ENCODE assay signal across 1 cellular context in genomic region chr1:95122151-95122697, GRCh38.
A peak's percentile ranks its signal among the peaks of the same experiment; 100 is the strongest.
TF ChIP-seq lines count a peak whose summit lies in the region.

No MANE protein-coding gene starts in this region.

TF ChIP-seq in HepG2, 621 proteins besides CTCF, POLR2A, EP300 and RAD21 (continued from another document and continues in another):
- TF ChIP-seq ZNF446 (CRISPR knock-in tag; IDR thresholded peaks at IDR 0.05), result no peak
- no peak for TF ChIP-seq ZFYVE20 (CRISPR knock-in tag; IDR thresholded peaks at IDR 0.05; ENCODE audit: borderline replicate concordance, low read depth)
- TF ChIP-seq ZNF7 (CRISPR knock-in tag; IDR thresholded peaks at IDR 0.05), result no peak
- no peak for TF ChIP-seq DZIP1 (CRISPR knock-in tag; IDR thresholded peaks at IDR 0.05)
- TF ChIP-seq ZNF652 (CRISPR knock-in tag; IDR thresholded peaks at IDR 0.05; ENCODE audit: borderline replicate concordance, low read depth), result peak; percentile 63; the same call in 1 of the 2 replicates
- TF ChIP-seq ZNF496 (CRISPR knock-in tag; IDR thresholded peaks at IDR 0.05; ENCODE audit: insufficient replicate concordance), result no peak
- peak; percentile 56; the same call in 1 of the 2 replicates for TF ChIP-seq BRF2 (CRISPR knock-in tag; IDR thresholded peaks at IDR 0.05)
- peak; percentile 79; the same call in 1 of the 2 replicates for TF ChIP-seq ZNF430 (CRISPR knock-in tag; IDR thresholded peaks at IDR 0.05)
- TF ChIP-seq GZF1 (CRISPR knock-in tag; IDR thresholded peaks at IDR 0.05), result peak; percentile 53; the same call in 1 of the 2 replicates
- TF ChIP-seq IKZF5 (CRISPR knock-in tag; IDR thresholded peaks at IDR 0.05), result peak; percentile 98
- no peak for TF ChIP-seq ATM (IDR thresholded peaks at IDR 0.05; ENCODE audit: borderline replicate concordance)
- no peak for TF ChIP-seq PCBP1 (IDR thresholded peaks at IDR 0.05; ENCODE audit: borderline replicate concordance, low read depth, low read length)
- no peak for TF ChIP-seq ZNF557 (CRISPR knock-in tag; IDR thresholded peaks at IDR 0.05)
- TF ChIP-seq AGO1 (IDR thresholded peaks at IDR 0.05; ENCODE audit: low read depth, low read length, poor library complexity, severe bottlenecking), result no peak
- TF ChIP-seq ZNF607 (CRISPR knock-in tag; IDR thresholded peaks at IDR 0.05; ENCODE audit: borderline replicate concordance), result peak; percentile 64; the same call in 1 of the 2 replicates
- TF ChIP-seq MYC (CRISPR knock-in tag; IDR thresholded peaks at IDR 0.05; ENCODE audit: borderline replicate concordance), result peak; percentile 75
- TF ChIP-seq, protein P1, sequence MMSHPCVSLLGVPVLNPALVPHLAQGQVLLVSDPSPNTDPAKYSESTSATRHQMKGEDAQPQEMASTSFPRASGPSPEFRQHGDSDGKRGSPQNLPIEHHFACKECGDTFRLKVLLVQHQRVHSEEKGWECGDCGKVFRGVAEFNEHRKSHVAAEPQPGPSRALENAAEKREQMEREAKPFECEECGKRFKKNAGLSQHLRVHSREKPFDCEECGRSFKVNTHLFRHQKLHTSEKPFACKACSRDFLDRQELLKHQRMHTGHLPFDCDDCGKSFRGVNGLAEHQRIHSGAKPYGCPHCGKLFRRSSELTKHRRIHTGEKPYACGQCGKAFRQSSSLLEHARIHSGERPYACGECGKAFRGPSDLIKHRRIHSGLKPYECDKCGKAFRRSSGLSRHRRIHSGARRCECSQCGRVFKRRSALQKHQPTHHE (CRISPR knock-in tag; IDR thresholded peaks at IDR 0.05; ENCODE audit: borderline replicate concordance), result peak; percentile 70; the same call in 1 of the 2 replicates
- no peak for TF ChIP-seq ZNF282 (IDR thresholded peaks at IDR 0.05; ENCODE audit: partially characterized antibody)
- TF ChIP-seq ZSCAN30 (CRISPR knock-in tag; IDR thresholded peaks at IDR 0.05), result no peak
- TF ChIP-seq ZKSCAN8 (CRISPR knock-in tag; IDR thresholded peaks at IDR 0.05; ENCODE audit: borderline replicate concordance), result peak; percentile 71; the same call in 1 of the 2 replicates
- TF ChIP-seq SNAPC2 (CRISPR knock-in tag; IDR thresholded peaks at IDR 0.05), result no peak
- TF ChIP-seq ZBTB21 (CRISPR knock-in tag; IDR thresholded peaks at IDR 0.05), result peak; percentile 39; the same call in 1 of the 2 replicates
- no peak for TF ChIP-seq HNRNPLL (IDR thresholded peaks at IDR 0.05; ENCODE audit: low read depth, low read length, poor library complexity, severe bottlenecking)
- TF ChIP-seq SNAI1 (CRISPR knock-in tag; IDR thresholded peaks at IDR 0.05; ENCODE audit: borderline replicate concordance), result 0 out of 2 replicates have a peak, but pooled peaks have one; percentile 41
- no peak for TF ChIP-seq CHD2 (IDR thresholded peaks at IDR 0.05; ENCODE audit: low read depth, low read length)
- no peak for TF ChIP-seq CERS6 (CRISPR knock-in tag; IDR thresholded peaks at IDR 0.05)
- TF ChIP-seq, protein P2, sequence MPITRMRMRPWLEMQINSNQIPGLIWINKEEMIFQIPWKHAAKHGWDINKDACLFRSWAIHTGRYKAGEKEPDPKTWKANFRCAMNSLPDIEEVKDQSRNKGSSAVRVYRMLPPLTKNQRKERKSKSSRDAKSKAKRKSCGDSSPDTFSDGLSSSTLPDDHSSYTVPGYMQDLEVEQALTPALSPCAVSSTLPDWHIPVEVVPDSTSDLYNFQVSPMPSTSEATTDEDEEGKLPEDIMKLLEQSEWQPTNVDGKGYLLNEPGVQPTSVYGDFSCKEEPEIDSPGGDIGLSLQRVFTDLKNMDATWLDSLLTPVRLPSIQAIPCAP (CRISPR knock-in tag; IDR thresholded peaks at IDR 0.05; ENCODE audit: low read depth), result no peak
- no peak for TF ChIP-seq ZNF20 (CRISPR knock-in tag; IDR thresholded peaks at IDR 0.05)
- TF ChIP-seq ZNF513 (CRISPR knock-in tag; conservative IDR thresholded peaks at IDR 0.05), result no peak
- TF ChIP-seq FOSL1 (CRISPR knock-in tag; IDR thresholded peaks at IDR 0.05; ENCODE audit: borderline replicate concordance), result no peak; the same call in 1 of the 2 replicates
- 0 out of 2 replicates have a peak, but pooled peaks have one; percentile 43 for TF ChIP-seq TOE1 (CRISPR knock-in tag; IDR thresholded peaks at IDR 0.05)
- no peak for TF ChIP-seq ZNF737 (CRISPR knock-in tag; IDR thresholded peaks at IDR 0.05; ENCODE audit: borderline replicate concordance)
- peak; percentile 16; the same call in 1 of the 2 replicates for TF ChIP-seq LCORL (IDR thresholded peaks at IDR 0.05)
- peak; percentile 89 for TF ChIP-seq LCORL (CRISPR knock-in tag; IDR thresholded peaks at IDR 0.05)
- no peak for TF ChIP-seq NR1H2 (CRISPR knock-in tag; IDR thresholded peaks at IDR 0.05; ENCODE audit: borderline replicate concordance, low read depth)
- TF ChIP-seq, protein P3, sequence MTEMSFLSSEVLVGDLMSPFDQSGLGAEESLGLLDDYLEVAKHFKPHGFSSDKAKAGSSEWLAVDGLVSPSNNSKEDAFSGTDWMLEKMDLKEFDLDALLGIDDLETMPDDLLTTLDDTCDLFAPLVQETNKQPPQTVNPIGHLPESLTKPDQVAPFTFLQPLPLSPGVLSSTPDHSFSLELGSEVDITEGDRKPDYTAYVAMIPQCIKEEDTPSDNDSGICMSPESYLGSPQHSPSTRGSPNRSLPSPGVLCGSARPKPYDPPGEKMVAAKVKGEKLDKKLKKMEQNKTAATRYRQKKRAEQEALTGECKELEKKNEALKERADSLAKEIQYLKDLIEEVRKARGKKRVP (CRISPR knock-in tag; IDR thresholded peaks at IDR 0.05), result peak in 1 of 2 experiments; percentile 80; a peak in 2 of 4 replicates
- peak; percentile 53; the same call in 1 of the 2 replicates for TF ChIP-seq GATAD1 (CRISPR knock-in tag; IDR thresholded peaks at IDR 0.05)
- TF ChIP-seq TMF1 (CRISPR knock-in tag; IDR thresholded peaks at IDR 0.05; ENCODE audit: low read depth), result no peak
- peak; percentile 96 for TF ChIP-seq ZNF292 (CRISPR knock-in tag; IDR thresholded peaks at IDR 0.05; ENCODE audit: borderline replicate concordance, low read depth)
- no peak; the same call in 1 of the 2 replicates for TF ChIP-seq KLF9 (CRISPR knock-in tag; IDR thresholded peaks at IDR 0.05; ENCODE audit: low read depth)
- 0 out of 2 replicates have a peak, but pooled peaks have one; percentile 22 for TF ChIP-seq ZKSCAN5 (CRISPR knock-in tag; IDR thresholded peaks at IDR 0.05)
- TF ChIP-seq ZNF891 (CRISPR knock-in tag; IDR thresholded peaks at IDR 0.05), result no peak
- TF ChIP-seq FOXA3 (CRISPR knock-in tag; IDR thresholded peaks at IDR 0.05), result peak; percentile 92
- 0 out of 2 replicates have a peak, but pooled peaks have one; percentile 47 for TF ChIP-seq ZSCAN20 (CRISPR knock-in tag; IDR thresholded peaks at IDR 0.05; ENCODE audit: borderline replicate concordance)
- TF ChIP-seq NAIF1 (CRISPR knock-in tag; IDR thresholded peaks at IDR 0.05; ENCODE audit: borderline replicate concordance), result peak; percentile 70; the same call in 1 of the 2 replicates
- TF ChIP-seq ELF4 (CRISPR knock-in tag; IDR thresholded peaks at IDR 0.05; ENCODE audit: borderline replicate concordance), result no peak
- TF ChIP-seq, protein P4, sequence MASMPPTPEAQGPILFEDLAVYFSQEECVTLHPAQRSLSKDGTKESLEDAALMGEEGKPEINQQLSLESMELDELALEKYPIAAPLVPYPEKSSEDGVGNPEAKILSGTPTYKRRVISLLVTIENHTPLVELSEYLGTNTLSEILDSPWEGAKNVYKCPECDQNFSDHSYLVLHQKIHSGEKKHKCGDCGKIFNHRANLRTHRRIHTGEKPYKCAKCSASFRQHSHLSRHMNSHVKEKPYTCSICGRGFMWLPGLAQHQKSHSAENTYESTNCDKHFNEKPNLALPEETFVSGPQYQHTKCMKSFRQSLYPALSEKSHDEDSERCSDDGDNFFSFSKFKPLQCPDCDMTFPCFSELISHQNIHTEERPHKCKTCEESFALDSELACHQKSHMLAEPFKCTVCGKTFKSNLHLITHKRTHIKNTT (CRISPR knock-in tag; IDR thresholded peaks at IDR 0.05), result no peak
- TF ChIP-seq ZNF251 (CRISPR knock-in tag; IDR thresholded peaks at IDR 0.05), result no peak
- peak; percentile 56; the same call in 1 of the 2 replicates for TF ChIP-seq HNF1A (IDR thresholded peaks at IDR 0.05; ENCODE audit: low read depth)
- peak; percentile 76; the same call in 1 of the 2 replicates for TF ChIP-seq HNF1A (CRISPR knock-in tag; IDR thresholded peaks at IDR 0.05; ENCODE audit: borderline replicate concordance)
- TF ChIP-seq ZNF772 (CRISPR knock-in tag; IDR thresholded peaks at IDR 0.05), result no peak; the same call in 1 of the 2 replicates
- TF ChIP-seq KLF16 (CRISPR knock-in tag; IDR thresholded peaks at IDR 0.05), result peak in 1 of 2 experiments; percentile 79; a peak in 2 of 4 replicates
- TF ChIP-seq HIVEP1 (CRISPR knock-in tag; IDR thresholded peaks at IDR 0.05), result no peak
- no peak for TF ChIP-seq ZNF776 (CRISPR knock-in tag; IDR thresholded peaks at IDR 0.05)
- TF ChIP-seq KAT8 (CRISPR knock-in tag; IDR thresholded peaks at IDR 0.05), result peak; percentile 64; the same call in 1 of the 2 replicates
